ENCODE assay signal across 8 cellular contexts in genomic region chr17:61409301-61410099, GRCh38. TPM values are rescaled to one million over a fixed set of nuclear protein-coding genes. Genes with fewer than 3 reads are reported as not detected.
A peak's percentile ranks its signal among the peaks of the same experiment; 100 is the strongest.
DNase-seq lines count a peak whose midpoint lies in the region; ATAC-seq and TF ChIP-seq lines count a peak whose summit lies in the region.

No MANE protein-coding gene starts in this region.

- no peak for TF ChIP-seq CTCF in lower leg skin (IDR thresholded peaks at IDR 0.05)

- H3K36me3 Mint-ChIP-seq in T-cell, result no peaks in the 10 kb centered on the region

- no peak for TF ChIP-seq POLR2A in lower leg skin (IDR thresholded peaks at IDR 0.05)

- peaks cover 21 to 32% (median 26%) of the 10 kb centered on the region in 3 donors for H3K4me1 Mint-ChIP-seq in T-cell

- peaks cover 26 to 49% of the 10 kb centered on the region in 2 donors for H3K27me3 Mint-ChIP-seq in T-cell

- intact Hi-C loops in lower leg skin (cut with DNase I; ENCODE audit: low total_unique reads), result loop anchor here (5.0 to 10.0 kb wide), 2 partner anchors 138 to 425 kb away; no protein-coding TSS in a partner anchor

- no peaks in the 10 kb centered on the region for H3K9me3 Mint-ChIP-seq in T-cell

- ATAC-seq in HG02885 (IDR thresholded peaks at IDR 0.05; ENCODE audit: poor library complexity, unreplicated experiment), result peak; percentile 36
- ATAC-seq in T-cell (replicated peaks in 1 of 4), result peak; percentile 9 to 24 (median 14)

- CTCF ChIA-PET in T-cell (lab: Charles Lee), result interaction anchor here in 1 of 2 donors (0.6 to 1.2 kb wide), 4 partner anchors 9 to 806 kb away, joined by 3 to 4 read pairs (median 4); no protein-coding TSS in a partner anchor

- POLR2A ChIA-PET in T-cell (lab: Charles Lee), result no interaction called here

- 2% methylated on average over 23 to 51 of the region's 73 CpGs for WGBS in lower leg skin, 2 donors

- no peak overlapping the region for H3K27ac Mint-ChIP-seq in T-cell

- H3K4me3 ChIP-seq in lower leg skin (ENCODE audit: low read depth, poor library complexity, severe bottlenecking), result peak overlapping the region; percentile 25

- peak overlapping the region; percentile 70 to 83 (median 70) for H3K4me3 Mint-ChIP-seq in T-cell

- DNase-seq in NCI-H1417 (lab: John Stamatoyannopoulos, UW), result peak in 2 of 3 experiments; percentile 30 to 39
- no peak for DNase-seq in NCI-H1417 treated with DMSO at 0.1 percent for 48 hours (lab: John Stamatoyannopoulos, UW)
- peak in 5 of 34 experiments; percentile 3 to 42 (median 33) for DNase-seq in T-cell
- DNase-seq in dermis blood vessel endothelial cell, result peak; percentile 69
- DNase-seq in lower leg skin (ENCODE audit: low spot score in 2 of 2), result peak in 1 of 2 donors; percentile 91
- peak; percentile 61 for DNase-seq in stromal cell of bone marrow (ENCODE audit: low read depth)
- DNase-seq in COR-L47 (lab: John Stamatoyannopoulos, UW), result no peak

RNA-seq across cellular contexts. Expression of gene TBX2, which starts 9.9 kb away (rescaled TPM):
- total RNA-seq in T-cell (under 1 TPM in 3 of 5 donors, not detected in 2; 0.26 to 0.82 (median 0.32) TPM), dermis blood vessel endothelial cell (0.09 and 0.34 TPM in 2 replicates), lower leg skin (1 to 10 TPM in 3 of 4 donors, under 1 TPM in 1; 0.25 to 9.1 (median 5.7) TPM)

RNA-seq across cellular contexts. Expression of gene TBX4, which starts 42.7 kb away (rescaled TPM):
- total RNA-seq in T-cell, result not detected
- not detected in 2 replicates for total RNA-seq in dermis blood vessel endothelial cell
- total RNA-seq in lower leg skin, result under 1 TPM in 1 of 4 donors, not detected in 3; 0.53 TPM

Comparison
In these comparisons a context has a peak if more than half of its experiments do, and no peak if none do; other contexts are left out.
1. DNase-seq: peak in NCI-H1417 (2 of 3), dermis blood vessel endothelial cell (single experiment) and stromal cell of bone marrow (single experiment); none in NCI-H1417 treated with DMSO at 0.1 percent for 48 hours (single experiment) and COR-L47 (single experiment).